ENCODE assay signal across 29 cellular contexts in the genomic region with DNA sequence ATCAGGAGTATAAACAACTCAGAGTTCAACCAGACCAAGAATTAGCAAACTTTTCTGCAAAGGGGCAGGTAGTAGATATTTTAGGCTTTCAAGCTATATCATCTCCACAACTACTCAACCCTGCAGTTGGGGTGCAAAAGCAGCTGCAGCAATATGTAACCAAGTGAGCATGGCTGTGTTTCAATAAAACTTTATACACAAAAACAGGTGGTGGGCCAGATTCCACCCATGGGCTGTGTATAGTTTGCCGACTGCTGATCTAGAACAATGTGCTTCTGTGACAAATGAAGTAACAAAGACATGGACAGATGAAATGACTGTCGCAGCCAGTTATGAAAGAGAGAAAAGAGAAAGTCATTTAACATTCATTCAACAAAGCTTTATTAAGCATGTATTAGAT.
"Had no signal": no experiment of that assay in that cellular context is flagged by ENCODE, and none has a peak within 500 bp of the region (broad histone marks: within the 10 kb centered on the region; RNA-seq: fewer than 3 reads in every experiment).

No MANE protein-coding gene starts in this region.

- ATAC-seq: activated T-cell treated with anti-CD3 and anti-CD28 coated beads, Interleukin-2, amount 50 U/mL, for 4 hours; activated T-helper 17 cell treated with anti-CD3 and anti-CD28 coated beads, Interleukin-2, amount 50 U/mL, for 72 hours; left cardiac atrium; sciatic nerve; stimulated activated effector memory CD8-positive, alpha-beta T cell treated with anti-CD3 and anti-CD28 coated beads, Interleukin-12 subunit alpha, Interleukin-12 subunit beta, amount 100 ng/mL, for 72 hours; stimulated activated naive CD8-positive, alpha-beta T cell treated with anti-CD3 and anti-CD28 coated beads, Interleukin-15, amount 100 ng/mL, for 72 hours; T-helper 17 cell had no signal

- H3K9me3 ChIP-seq: neutrophil, ovary, upper lobe of left lung had no signal

- H3K27ac ChIP-seq: neutrophil, ovary, upper lobe of left lung, WERI-Rb-1 had no signal

- H3K36me3 ChIP-seq: neutrophil, ovary, upper lobe of left lung, WERI-Rb-1 had no signal

- H3K4me1 ChIP-seq: upper lobe of left lung had no signal

- H3K4me3 ChIP-seq: ovary, skin epidermis, upper lobe of left lung had no signal

- FAIRE-seq: frontal cortex, keratinocyte had no signal

- DNase-seq: activated CD4-positive, alpha-beta memory T cell treated with anti-CD3 and anti-CD28 coated beads for 36 hours; activated CD4-positive, alpha-beta T cell treated with anti-CD3 and anti-CD28 coated beads, Interleukin-2, amount 10 ng/mL, durations not matched to agents 24 days and 14 days; activated CD4-positive, CD25-positive, alpha-beta regulatory T cell treated with anti-CD3 and anti-CD28 coated beads, Interleukin-2, amount 50 U/mL, for 72 hours; activated gamma-delta T cell treated with Interleukin-2 at 50 U/mL for 16 hours; activated naive CD4-positive, alpha-beta T cell treated with anti-CD3 and anti-CD28 coated beads, Interleukin-2, amount 50 U/mL, for 16 hours; activated T-cell treated with anti-CD3 and anti-CD28 coated beads, Interleukin-2, amount 50 U/mL, for 4 hours; amniotic stem cell; central memory CD4-positive, alpha-beta T cell; dermis blood vessel endothelial cell; effector CD8-positive, alpha-beta T cell; left cardiac atrium; naive B cell; nephron progenitor cell; ovary; stimulated activated CD4-positive, alpha-beta T cell treated with anti-CD3 and anti-CD28 coated beads, Interleukin-12 subunit alpha, Interleukin-12 subunit beta, amount 100 ng/mL, for 4 hours; stimulated activated CD4-positive, alpha-beta T cell treated with anti-CD3 and anti-CD28 coated beads, Interleukin-4, amount 100 ng/mL, for 24 hours; stimulated activated naive CD8-positive, alpha-beta T cell treated with anti-CD3 and anti-CD28 coated beads, Interleukin-15, amount 100 ng/mL, for 72 hours; substantia nigra; T-helper 17 cell; T1000; upper lobe of left lung; WERI-Rb-1 had no signal

- H3K27me3 ChIP-seq: ovary, upper lobe of left lung had no signal
